In genomic region chr17:47830396-47830907, GRCh38 we compare ENCODE assay signal across 9 cellular contexts. TPM values are rescaled to one million over a fixed set of nuclear protein-coding genes. Genes with fewer than 3 reads are reported as not detected.
A peak's percentile ranks its signal among the peaks of the same experiment; 100 is the strongest.
DNase-seq lines count a peak whose midpoint lies in the region; ATAC-seq and TF ChIP-seq lines count a peak whose summit lies in the region.
"Had no signal": no experiment of that assay in that cellular context is flagged by ENCODE, and none has a peak within 500 bp of the region (broad histone marks: within the 10 kb centered on the region; RNA-seq: fewer than 3 reads in every experiment).

No MANE protein-coding gene starts in this region.

- peaks cover 0 to 26% (median 7%) of the 10 kb centered on the region in 5 donors for H3K36me3 Mint-ChIP-seq in naive thymus-derived CD4-positive, alpha-beta T cell

- H3K27me3 ChIP-seq in AG04450 (ENCODE audit: control insufficient read depth, insufficient read depth, low read length) (no peaks in the 10 kb centered on the region), Karpas-422 (ENCODE audit: low read length) (no peaks in the 10 kb centered on the region), colonic mucosa (no peaks in the 10 kb centered on the region)
- no peaks in the 10 kb centered on the region for H3K27me3 ChIP-seq in naive thymus-derived CD4-positive, alpha-beta T cell (ENCODE audit: control insufficient read depth in 2 of 2, insufficient read depth in 2 of 2, low read length in 2 of 2)

- H3K4me3 Mint-ChIP-seq in naive thymus-derived CD4-positive, alpha-beta T cell: peak overlapping the region; percentile 89 to 98 (median 92)

- DNase-seq in AG04450 (ENCODE audit: low read depth, low spot score) (no peak), Karpas-422 (no peak), colonic mucosa (peak; percentile 48), Ammon's horn (ENCODE audit: low spot score) (no peak), SKM-1 (lab: John Stamatoyannopoulos, UW; ENCODE audit: unreplicated experiment) (no peak)
- DNase-seq in naive thymus-derived CD4-positive, alpha-beta T cell: no peak
- DNase-seq: NCI-H2081 treated with DMSO at 0.1 percent for 48 hours had no signal

- peak overlapping the region; percentile 94 for H3K4me2 ChIP-seq in Karpas-422 (ENCODE audit: low read depth, low read length, poor library complexity, severe bottlenecking)

- TF ChIP-seq CTCF in AG04450 (IDR thresholded peaks at IDR 0.05; ENCODE audit: low read depth, low read length) (no peak), colonic mucosa (IDR thresholded peaks at IDR 0.05) (no peak)

- H3K27me3 Mint-ChIP-seq in naive thymus-derived CD4-positive, alpha-beta T cell: no peaks in the 10 kb centered on the region

- H3K4me3 ChIP-seq in AG04450 (ENCODE audit: low read depth, low read length) (peak overlapping the region; percentile 98), Karpas-422 (ENCODE audit: low read length) (peak overlapping the region; percentile 87), colonic mucosa (peak overlapping the region; percentile 78)
- peak overlapping the region; percentile 99 for H3K4me3 ChIP-seq in naive thymus-derived CD4-positive, alpha-beta T cell (ENCODE audit: low read length)

- H3K36me3 ChIP-seq in Karpas-422 (ENCODE audit: insufficient read depth, low read length) (peaks cover 11% of the 10 kb centered on the region; the same call in 1 of the 2 replicates), colonic mucosa (peaks cover 5% of the 10 kb centered on the region)
- peaks cover 7 to 35% (median 22%) of the 10 kb centered on the region in 3 experiments for H3K36me3 ChIP-seq in naive thymus-derived CD4-positive, alpha-beta T cell (ENCODE audit: control insufficient read depth in 2 of 3, insufficient read depth in 3 of 3, low read length in 3 of 3)

- H3K9me3 Mint-ChIP-seq in naive thymus-derived CD4-positive, alpha-beta T cell: no peaks in the 10 kb centered on the region

- no peaks in the 10 kb centered on the region for H3K9me2 ChIP-seq in Karpas-422 (replicated peaks; ENCODE audit: insufficient read depth, low read length)

- POLR2A ChIA-PET in AG04450 (lab: Yijun Ruan, JAX): interaction anchor here (1.6 kb wide), 1 partner anchor 9 kb away, joined by 19 read pairs; the partner anchor contains the start of gene OSBPL7
- POLR2A ChIA-PET in naive thymus-derived CD4-positive, alpha-beta T cell (lab: Charles Lee): interaction anchor here (1.2 to 2.8 kb wide), 6 partner anchors 8 to 66 kb away, joined by 4 to 27 read pairs (median 13); partner anchors contain the start of genes OSBPL7, SCRN2 and SP2

- CTCF ChIA-PET in AG04450 (lab: Charles Lee): interaction anchor here (0.7 to 2.0 kb wide), 4 partner anchors 10 to 197 kb away, joined by 3 to 25 read pairs (median 4); partner anchors contain the start of gene SCRN2
- CTCF ChIA-PET in naive thymus-derived CD4-positive, alpha-beta T cell (lab: Charles Lee): interaction anchor here (2.5 kb wide), 1 partner anchor 11 kb away, joined by 16 read pairs; the partner anchor contains the start of gene SCRN2

- peaks cover 22% of the 10 kb centered on the region for H3K4me1 ChIP-seq in Karpas-422 (ENCODE audit: low read length)
- peaks cover 9% of the 10 kb centered on the region for H3K4me1 ChIP-seq in colonic mucosa
- peaks cover 31 to 35% of the 10 kb centered on the region in 2 donors for H3K4me1 ChIP-seq in naive thymus-derived CD4-positive, alpha-beta T cell (ENCODE audit: control insufficient read depth in 2 of 2, insufficient read depth in 2 of 2, low read length in 2 of 2)

- peaks cover 30 to 75% (median 64%) of the 10 kb centered on the region in 7 donors for H3K4me1 Mint-ChIP-seq in naive thymus-derived CD4-positive, alpha-beta T cell

- ATAC-seq in naive thymus-derived CD4-positive, alpha-beta T cell: no peak
- ATAC-seq in HG02588 (IDR thresholded peaks at IDR 0.05; ENCODE audit: unreplicated experiment) (no peak), HG02763 (IDR thresholded peaks at IDR 0.05; ENCODE audit: unreplicated experiment) (no peak)

- intact Hi-C loops in colonic mucosa (cut with DNase I): no loop called here
- intact Hi-C loops in naive thymus-derived CD4-positive, alpha-beta T cell (cut with micrococcal nuclease): loop anchor here (2.0 kb wide), 2 partner anchors 110 to 270 kb away; partner anchors contain the start of genes CBX1 (in 1 of the 2) and PNPO (in 1 of the 2)

- H4K20me1 ChIP-seq in Karpas-422 (ENCODE audit: insufficient read depth, low read depth, low read length): no peaks in the 10 kb centered on the region

- no peak overlapping the region for H2AFZ ChIP-seq in Karpas-422 (ENCODE audit: low read length)

- H3K27ac ChIP-seq in AG04450 (ENCODE audit: low read depth, low read length): peak overlapping the region; percentile 82
- no peak overlapping the region; the same call in 1 of the 2 replicates for H3K27ac ChIP-seq in Karpas-422 (ENCODE audit: low read length)
- peak overlapping the region; percentile 72 for H3K27ac ChIP-seq in colonic mucosa
- peak overlapping the region; percentile 77 for H3K27ac ChIP-seq in naive thymus-derived CD4-positive, alpha-beta T cell (ENCODE audit: low read depth, low read length)

- H3K27ac Mint-ChIP-seq in naive thymus-derived CD4-positive, alpha-beta T cell: peak overlapping the region; percentile 76 to 96 (median 92)

- peaks cover 29% of the 10 kb centered on the region for H3K79me2 ChIP-seq in Karpas-422 (ENCODE audit: low read length)

- no peaks in the 10 kb centered on the region for H3K9me3 ChIP-seq in AG04450 (ENCODE audit: control insufficient read depth, insufficient read depth, low read length)
- no peaks in the 10 kb centered on the region for H3K9me3 ChIP-seq in Karpas-422 (ENCODE audit: low read length)
- H3K9me3 ChIP-seq in colonic mucosa: no peaks in the 10 kb centered on the region
- H3K9me3 ChIP-seq in naive thymus-derived CD4-positive, alpha-beta T cell (ENCODE audit: control insufficient read depth in 2 of 3, low read length in 3 of 3): no peaks in the 10 kb centered on the region

- H3K9ac ChIP-seq in Karpas-422 (ENCODE audit: low read length): peak overlapping the region; percentile 83
- H3K9ac ChIP-seq in colonic mucosa (ENCODE audit: low read depth in 2 of 2, low read length in 2 of 2): peak overlapping the region; percentile 74 to 91

RNA-seq across cellular contexts. Expression of gene MRPL10, which starts 0.9 kb away (rescaled TPM):
- 62.9 and 64.4 TPM in 2 replicates for polyA plus RNA-seq in AG04450 (2011; rRNA removed)
- polyA minus RNA-seq in AG04450 (2011; rRNA and poly(A)+ RNA removed): 65.8 and 78.0 TPM in 2 replicates
- 38.2 and 50.3 TPM in 2 replicates for total RNA-seq in Karpas-422 (2014; rRNA removed; shearing (Covaris generic); ENCODE audit: low replicate concordance)
- 10 to 100 TPM; 32.2 to 50.8 TPM for total RNA-seq in colonic mucosa
- total RNA-seq in naive thymus-derived CD4-positive, alpha-beta T cell: 10 to 100 TPM; 33.6 to 51.2 (median 35.7) TPM
- 10 to 100 TPM; 36.5 to 44.0 TPM for polyA plus RNA-seq in naive thymus-derived CD4-positive, alpha-beta T cell

RNA-seq across cellular contexts. Expression of gene LRRC46, which starts 1.0 kb away (rescaled TPM):
- 0.55 and 0.67 TPM in 2 replicates for polyA plus RNA-seq in AG04450 (2011; rRNA removed)
- 0.37 and 0.52 TPM in 2 replicates for polyA minus RNA-seq in AG04450 (2011; rRNA and poly(A)+ RNA removed)
- 2.8 TPM in 1 of 2 replicates, not detected in the other for total RNA-seq in Karpas-422 (2014; rRNA removed; shearing (Covaris generic); ENCODE audit: low replicate concordance)
- under 1 TPM; 0.20 to 0.21 TPM for total RNA-seq in colonic mucosa
- 1 to 10 TPM in 2 of 5 experiments, under 1 TPM in 3; 0.20 to 1.7 (median 0.66) TPM for total RNA-seq in naive thymus-derived CD4-positive, alpha-beta T cell
- polyA plus RNA-seq in naive thymus-derived CD4-positive, alpha-beta T cell: 1 to 10 TPM; 1.2 to 1.8 TPM

RNA-seq across cellular contexts. Expression of gene OSBPL7, which starts 8.9 kb away (rescaled TPM):
- 5.3 and 6.2 TPM in 2 replicates for polyA plus RNA-seq in AG04450 (2011; rRNA removed)
- 10.3 and 12.3 TPM in 2 replicates for polyA minus RNA-seq in AG04450 (2011; rRNA and poly(A)+ RNA removed)
- total RNA-seq in Karpas-422 (2014; rRNA removed; shearing (Covaris generic); ENCODE audit: low replicate concordance): 11.1 and 21.9 TPM in 2 replicates
- 10 to 100 TPM; 34.8 to 93.6 TPM for total RNA-seq in colonic mucosa
- total RNA-seq in naive thymus-derived CD4-positive, alpha-beta T cell: 10 to 100 TPM; 36.6 to 46.1 (median 41.4) TPM
- polyA plus RNA-seq in naive thymus-derived CD4-positive, alpha-beta T cell: 1 to 10 TPM; 4.0 to 6.3 TPM

RNA-seq across cellular contexts. Expression of gene SCRN2, which starts 10.6 kb away (rescaled TPM):
- 13.3 and 17.2 TPM in 2 replicates for polyA plus RNA-seq in AG04450 (2011; rRNA removed)
- polyA minus RNA-seq in AG04450 (2011; rRNA and poly(A)+ RNA removed): 9.9 and 10.7 TPM in 2 replicates
- 37.7 and 63.5 TPM in 2 replicates for total RNA-seq in Karpas-422 (2014; rRNA removed; shearing (Covaris generic); ENCODE audit: low replicate concordance)
- total RNA-seq in colonic mucosa: 10 to 100 TPM; 36.8 to 40.0 TPM
- total RNA-seq in naive thymus-derived CD4-positive, alpha-beta T cell: 10 to 100 TPM; 33.4 to 55.9 (median 41.4) TPM
- 10 to 100 TPM; 27.5 to 34.8 TPM for polyA plus RNA-seq in naive thymus-derived CD4-positive, alpha-beta T cell

RNA-seq across cellular contexts. Expression of gene SP6, which starts 20.5 kb away (rescaled TPM):
- 0.04 and 0.05 TPM in 2 replicates for polyA plus RNA-seq in AG04450 (2011; rRNA removed)
- polyA minus RNA-seq in AG04450 (2011; rRNA and poly(A)+ RNA removed): 0.09 and 0.37 TPM in 2 replicates
- total RNA-seq in Karpas-422 (2014; rRNA removed; shearing (Covaris generic); ENCODE audit: low replicate concordance): 0.04 TPM in 1 of 2 replicates, not detected in the other
- 1 to 10 TPM; 8.7 to 8.8 TPM for total RNA-seq in colonic mucosa
- total RNA-seq in naive thymus-derived CD4-positive, alpha-beta T cell: under 1 TPM in 3 of 5 experiments, not detected in 2; 0.16 to 0.29 (median 0.22) TPM
- under 1 TPM in 1 of 2 donors, not detected in 1; 0.05 TPM for polyA plus RNA-seq in naive thymus-derived CD4-positive, alpha-beta T cell
